ENCODE assay signal across 2 cellular contexts in genomic region chr15:59678171-59678570, GRCh38.
A peak's percentile ranks its signal among the peaks of the same experiment; 100 is the strongest.
TF ChIP-seq lines count a peak whose summit lies in the region.

No MANE protein-coding gene starts in this region.

TF ChIP-seq in A549, 52 proteins besides CTCF, POLR2A, EP300 and RAD21:
- peak; percentile 89 for TF ChIP-seq MAFK (IDR thresholded peaks at IDR 0.05; ENCODE audit: partially characterized antibody)
- TF ChIP-seq BCL3 (IDR thresholded peaks at IDR 0.05), result no peak
- no peak for TF ChIP-seq HMGXB4 (CRISPR knock-in tag; IDR thresholded peaks at IDR 0.05; ENCODE audit: borderline replicate concordance)
- TF ChIP-seq HEYL (CRISPR knock-in tag; IDR thresholded peaks at IDR 0.05), result no peak
- no peak for TF ChIP-seq PHF8 (IDR thresholded peaks at IDR 0.05; ENCODE audit: borderline replicate concordance, low read depth)
- TF ChIP-seq, protein P1, sequence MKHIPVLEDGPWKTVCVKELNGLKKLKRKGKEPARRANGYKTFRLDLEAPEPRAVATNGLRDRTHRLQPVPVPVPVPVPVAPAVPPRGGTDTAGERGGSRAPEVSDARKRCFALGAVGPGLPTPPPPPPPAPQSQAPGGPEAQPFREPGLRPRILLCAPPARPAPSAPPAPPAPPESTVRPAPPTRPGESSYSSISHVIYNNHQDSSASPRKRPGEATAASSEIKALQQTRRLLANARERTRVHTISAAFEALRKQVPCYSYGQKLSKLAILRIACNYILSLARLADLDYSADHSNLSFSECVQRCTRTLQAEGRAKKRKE (CRISPR knock-in tag; IDR thresholded peaks at IDR 0.05; ENCODE audit: low read depth), result no peak

TF ChIP-seq in K562, 482 proteins besides CTCF, POLR2A, EP300 and RAD21:
- no peak for TF ChIP-seq GTF2E2 (tag; IDR thresholded peaks at IDR 0.05)
- no peak for TF ChIP-seq ZNF551 (CRISPR knock-in tag; IDR thresholded peaks at IDR 0.05)
- no peak for TF ChIP-seq HINFP (tag; conservative IDR thresholded peaks at IDR 0.05; ENCODE audit: low read depth)
- no peak for TF ChIP-seq ARID2 (IDR thresholded peaks at IDR 0.05)
- TF ChIP-seq ETS2 (tag; IDR thresholded peaks at IDR 0.05; ENCODE audit: borderline replicate concordance, poor library complexity, severe bottlenecking), result no peak
- TF ChIP-seq ZNF79 (CRISPR knock-in tag; IDR thresholded peaks at IDR 0.05; ENCODE audit: low read depth), result no peak
- no peak for TF ChIP-seq ZNF347 (CRISPR knock-in tag; IDR thresholded peaks at IDR 0.05; ENCODE audit: low read depth)
- TF ChIP-seq ATF3 (IDR thresholded peaks at IDR 0.05), result no peak
- no peak for TF ChIP-seq ATF3 (CRISPR knock-in tag; conservative IDR thresholded peaks at IDR 0.05)
- no peak for TF ChIP-seq HDAC1 (IDR thresholded peaks at IDR 0.05)
- peak; percentile 75 for TF ChIP-seq ZNF316 (IDR thresholded peaks at IDR 0.05)
- no peak for TF ChIP-seq RFX5 (IDR thresholded peaks at IDR 0.05; ENCODE audit: low read depth, low read length)
- TF ChIP-seq MAFF (IDR thresholded peaks at IDR 0.05; ENCODE audit: low read length), result peak; percentile 42
- no peak for TF ChIP-seq SMAD2 (IDR thresholded peaks at IDR 0.05; ENCODE audit: low read depth, low read length)
- TF ChIP-seq KLF6 (CRISPR knock-in tag; IDR thresholded peaks at IDR 0.05; ENCODE audit: borderline replicate concordance), result no peak
- TF ChIP-seq ZBTB12 (CRISPR knock-in tag; IDR thresholded peaks at IDR 0.05), result no peak
- no peak for TF ChIP-seq SRSF9 (IDR thresholded peaks at IDR 0.05; ENCODE audit: borderline replicate concordance, low read depth, low read length)
- no peak for TF ChIP-seq TAF7 (tag; IDR thresholded peaks at IDR 0.05)
- TF ChIP-seq CHD1 (IDR thresholded peaks at IDR 0.05; ENCODE audit: low read length), result no peak
- TF ChIP-seq, protein P2, sequence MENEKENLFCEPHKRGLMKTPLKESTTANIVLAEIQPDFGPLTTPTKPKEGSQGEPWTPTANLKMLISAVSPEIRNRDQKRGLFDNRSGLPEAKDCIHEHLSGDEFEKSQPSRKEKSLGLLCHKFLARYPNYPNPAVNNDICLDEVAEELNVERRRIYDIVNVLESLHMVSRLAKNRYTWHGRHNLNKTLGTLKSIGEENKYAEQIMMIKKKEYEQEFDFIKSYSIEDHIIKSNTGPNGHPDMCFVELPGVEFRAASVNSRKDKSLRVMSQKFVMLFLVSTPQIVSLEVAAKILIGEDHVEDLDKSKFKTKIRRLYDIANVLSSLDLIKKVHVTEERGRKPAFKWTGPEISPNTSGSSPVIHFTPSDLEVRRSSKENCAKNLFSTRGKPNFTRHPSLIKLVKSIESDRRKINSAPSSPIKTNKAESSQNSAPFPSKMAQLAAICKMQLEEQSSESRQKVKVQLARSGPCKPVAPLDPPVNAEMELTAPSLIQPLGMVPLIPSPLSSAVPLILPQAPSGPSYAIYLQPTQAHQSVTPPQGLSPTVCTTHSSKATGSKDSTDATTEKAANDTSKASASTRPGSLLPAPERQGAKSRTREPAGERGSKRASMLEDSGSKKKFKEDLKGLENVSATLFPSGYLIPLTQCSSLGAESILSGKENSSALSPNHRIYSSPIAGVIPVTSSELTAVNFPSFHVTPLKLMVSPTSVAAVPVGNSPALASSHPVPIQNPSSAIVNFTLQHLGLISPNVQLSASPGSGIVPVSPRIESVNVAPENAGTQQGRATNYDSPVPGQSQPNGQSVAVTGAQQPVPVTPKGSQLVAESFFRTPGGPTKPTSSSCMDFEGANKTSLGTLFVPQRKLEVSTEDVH (IDR thresholded peaks at IDR 0.05; ENCODE audit: low read depth, partially characterized antibody), result no peak
- peak; percentile 57; the same call in 1 of the 2 replicates for TF ChIP-seq C11orf30 (IDR thresholded peaks at IDR 0.05; ENCODE audit: low read depth)
- peak; percentile 57 for TF ChIP-seq MAFG (tag; conservative IDR thresholded peaks at IDR 0.05)
- TF ChIP-seq NBN (IDR thresholded peaks at IDR 0.05; ENCODE audit: low read depth), result no peak
- no peak for TF ChIP-seq ZC3H11A (IDR thresholded peaks at IDR 0.05; ENCODE audit: low read depth, low read length)
- no peak for TF ChIP-seq MTA2 (IDR thresholded peaks at IDR 0.05; ENCODE audit: low read depth)
- TF ChIP-seq CHD2 (IDR thresholded peaks at IDR 0.05; ENCODE audit: low read depth, low read length), result no peak
- no peak for TF ChIP-seq PKNOX1 (IDR thresholded peaks at IDR 0.05)
- TF ChIP-seq, protein P3, sequence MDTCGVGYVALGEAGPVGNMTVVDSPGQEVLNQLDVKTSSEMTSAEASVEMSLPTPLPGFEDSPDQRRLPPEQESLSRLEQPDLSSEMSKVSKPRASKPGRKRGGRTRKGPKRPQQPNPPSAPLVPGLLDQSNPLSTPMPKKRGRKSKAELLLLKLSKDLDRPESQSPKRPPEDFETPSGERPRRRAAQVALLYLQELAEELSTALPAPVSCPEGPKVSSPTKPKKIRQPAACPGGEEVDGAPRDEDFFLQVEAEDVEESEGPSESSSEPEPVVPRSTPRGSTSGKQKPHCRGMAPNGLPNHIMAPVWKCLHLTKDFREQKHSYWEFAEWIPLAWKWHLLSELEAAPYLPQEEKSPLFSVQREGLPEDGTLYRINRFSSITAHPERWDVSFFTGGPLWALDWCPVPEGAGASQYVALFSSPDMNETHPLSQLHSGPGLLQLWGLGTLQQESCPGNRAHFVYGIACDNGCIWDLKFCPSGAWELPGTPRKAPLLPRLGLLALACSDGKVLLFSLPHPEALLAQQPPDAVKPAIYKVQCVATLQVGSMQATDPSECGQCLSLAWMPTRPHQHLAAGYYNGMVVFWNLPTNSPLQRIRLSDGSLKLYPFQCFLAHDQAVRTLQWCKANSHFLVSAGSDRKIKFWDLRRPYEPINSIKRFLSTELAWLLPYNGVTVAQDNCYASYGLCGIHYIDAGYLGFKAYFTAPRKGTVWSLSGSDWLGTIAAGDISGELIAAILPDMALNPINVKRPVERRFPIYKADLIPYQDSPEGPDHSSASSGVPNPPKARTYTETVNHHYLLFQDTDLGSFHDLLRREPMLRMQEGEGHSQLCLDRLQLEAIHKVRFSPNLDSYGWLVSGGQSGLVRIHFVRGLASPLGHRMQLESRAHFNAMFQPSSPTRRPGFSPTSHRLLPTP (IDR thresholded peaks at IDR 0.05; ENCODE audit: borderline replicate concordance, extremely low read depth, insufficient read length), result no peak
- TF ChIP-seq, protein P4, sequence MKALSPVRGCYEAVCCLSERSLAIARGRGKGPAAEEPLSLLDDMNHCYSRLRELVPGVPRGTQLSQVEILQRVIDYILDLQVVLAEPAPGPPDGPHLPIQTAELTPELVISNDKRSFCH (CRISPR knock-in tag; IDR thresholded peaks at IDR 0.05), result no peak
- TF ChIP-seq, protein P4 (tag; IDR thresholded peaks at IDR 0.05), result no peak
- TF ChIP-seq, protein P5, sequence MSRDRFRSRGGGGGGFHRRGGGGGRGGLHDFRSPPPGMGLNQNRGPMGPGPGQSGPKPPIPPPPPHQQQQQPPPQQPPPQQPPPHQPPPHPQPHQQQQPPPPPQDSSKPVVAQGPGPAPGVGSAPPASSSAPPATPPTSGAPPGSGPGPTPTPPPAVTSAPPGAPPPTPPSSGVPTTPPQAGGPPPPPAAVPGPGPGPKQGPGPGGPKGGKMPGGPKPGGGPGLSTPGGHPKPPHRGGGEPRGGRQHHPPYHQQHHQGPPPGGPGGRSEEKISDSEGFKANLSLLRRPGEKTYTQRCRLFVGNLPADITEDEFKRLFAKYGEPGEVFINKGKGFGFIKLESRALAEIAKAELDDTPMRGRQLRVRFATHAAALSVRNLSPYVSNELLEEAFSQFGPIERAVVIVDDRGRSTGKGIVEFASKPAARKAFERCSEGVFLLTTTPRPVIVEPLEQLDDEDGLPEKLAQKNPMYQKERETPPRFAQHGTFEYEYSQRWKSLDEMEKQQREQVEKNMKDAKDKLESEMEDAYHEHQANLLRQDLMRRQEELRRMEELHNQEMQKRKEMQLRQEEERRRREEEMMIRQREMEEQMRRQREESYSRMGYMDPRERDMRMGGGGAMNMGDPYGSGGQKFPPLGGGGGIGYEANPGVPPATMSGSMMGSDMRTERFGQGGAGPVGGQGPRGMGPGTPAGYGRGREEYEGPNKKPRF (IDR thresholded peaks at IDR 0.05; ENCODE audit: low read depth, low read length), result no peak
- TF ChIP-seq ZNF354B (CRISPR knock-in tag; IDR thresholded peaks at IDR 0.05), result no peak
